In the genomic region with DNA sequence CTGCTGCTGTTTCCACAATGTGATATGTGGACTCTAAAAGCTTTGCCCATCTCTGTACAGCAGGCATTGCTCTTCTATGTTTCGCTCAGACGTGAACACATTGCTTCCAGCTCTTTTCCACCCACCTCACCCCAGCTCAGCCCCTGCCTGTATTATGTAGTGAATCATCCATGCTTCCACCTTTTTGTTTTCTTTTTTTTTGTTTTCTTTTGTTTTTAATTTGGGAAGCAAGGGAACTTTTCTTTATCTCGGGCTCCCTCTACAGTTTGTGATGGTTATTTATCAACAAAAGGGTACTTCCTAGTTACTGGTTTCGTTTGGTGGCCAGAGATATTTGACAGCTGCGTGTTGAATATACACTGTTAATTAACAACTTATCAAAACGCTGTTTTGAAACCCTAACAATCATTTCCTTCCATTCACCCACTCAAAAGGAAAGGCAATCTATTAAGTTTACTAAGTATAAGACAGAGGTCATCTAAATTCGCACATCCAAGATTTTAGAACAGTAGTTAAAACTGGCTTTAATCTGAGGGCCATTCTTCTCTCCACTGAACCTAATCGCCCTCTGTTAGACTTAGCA, we compare ENCODE assay signal across 8 cellular contexts.
DNase-seq lines count a peak whose midpoint lies in the region; ATAC-seq and TF ChIP-seq lines count a peak whose summit lies in the region.

No MANE protein-coding gene starts in this region.

- H3K27ac ChIP-seq in Peyer's patch (no peak overlapping the region), prostate gland (no peak overlapping the region)

- ATAC-seq in HG03135 (IDR thresholded peaks at IDR 0.05; ENCODE audit: unreplicated experiment) (peak; percentile 75), GM21825 (IDR thresholded peaks at IDR 0.05; ENCODE audit: unreplicated experiment) (no peak)

- in situ Hi-C loops in GM13976 (cut with MboI; ENCODE audit: low sequenced_read_pairs, unreplicated experiment), result loop anchor here (25.0 kb wide), 1 partner anchor 257 kb away; no protein-coding TSS in a partner anchor

- TF ChIP-seq POLR2A in Peyer's patch (IDR thresholded peaks at IDR 0.05) (no peak), erythroblast (IDR thresholded peaks at IDR 0.05; ENCODE audit: low read length) (no peak), prostate gland (IDR thresholded peaks at IDR 0.05) (no peak)

- no peaks in the 10 kb centered on the region for H3K9me3 ChIP-seq in Peyer's patch
- H3K9me3 ChIP-seq in prostate gland, result no peaks in the 10 kb centered on the region

- 29% methylated on average over 8 of the region's 8 CpGs for WGBS in prostate gland

- intact Hi-C loops in prostate gland (cut with DNase I), result loop anchor here (10.0 kb wide), 1 partner anchor 510 kb away; no protein-coding TSS in a partner anchor

- no peaks in the 10 kb centered on the region for H3K36me3 ChIP-seq in Peyer's patch
- H3K36me3 ChIP-seq in prostate gland, result no peaks in the 10 kb centered on the region

- no peaks in the 10 kb centered on the region for H3K4me1 ChIP-seq in Peyer's patch
- H3K4me1 ChIP-seq in prostate gland (replicated peaks), result no peaks in the 10 kb centered on the region

- DNase-seq in AG08395 (ENCODE audit: low spot score) (peak; percentile 70), GM13976 (ENCODE audit: low spot score) (peak; percentile 67), Peyer's patch (no peak), erythroblast (lab: John Stamatoyannopoulos, UW) (peak; percentile 17 to 40), prostate gland (ENCODE audit: low spot score) (no peak), NCI-H128 (lab: John Stamatoyannopoulos, UW; ENCODE audit: unreplicated experiment) (no peak)

- H3K27me3 ChIP-seq in Peyer's patch (no peaks in the 10 kb centered on the region), prostate gland (replicated peaks; ENCODE audit: insufficient read depth) (no peaks in the 10 kb centered on the region)

- TF ChIP-seq CTCF in GM13976 (IDR thresholded peaks at IDR 0.05; ENCODE audit: borderline replicate concordance, control extremely low read depth, extremely low read depth, insufficient read depth, missing control alignments) (peak; percentile 37), Peyer's patch (IDR thresholded peaks at IDR 0.05) (peak in 4 of 6 experiments; percentile 31 to 42 (median 35)), prostate gland (IDR thresholded peaks at IDR 0.05) (peak in 3 of 4 experiments; percentile 17 to 41 (median 40))

- H3K4me3 ChIP-seq in Peyer's patch (no peak overlapping the region), prostate gland (no peak overlapping the region)

Comparison
In these comparisons a context has a peak if more than half of its experiments do, and no peak if none do; other contexts are left out.
1. DNase-seq: peak in AG08395 (single experiment), GM13976 (single experiment) and erythroblast (2 of 2); none in Peyer's patch (0 of 3), prostate gland (single experiment) and NCI-H128 (single experiment).
2. Peak in every context shown above with its lines, with median percentiles within 50 percentile points of each other: CTCF ChIP-seq.